Comparison of ENCODE assay signal across 10 cellular contexts in the genomic region with DNA sequence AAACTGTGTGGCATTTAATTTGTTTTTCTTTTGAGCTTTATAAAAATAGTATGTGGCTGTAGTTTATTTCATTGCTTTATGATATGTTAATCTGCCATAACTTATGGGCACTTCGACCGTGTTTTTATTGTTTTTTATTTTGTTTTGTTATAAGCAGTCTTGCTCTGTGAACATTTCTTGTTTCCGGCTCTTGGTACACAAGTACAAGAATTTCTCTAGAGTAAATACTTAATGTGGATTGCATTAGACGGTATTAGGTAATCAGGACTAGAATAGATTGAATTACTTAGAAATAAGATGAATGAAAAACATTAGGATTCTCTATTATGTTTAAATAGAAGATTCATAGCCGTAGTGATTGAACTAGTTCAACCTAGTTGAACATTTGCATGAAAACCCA. TPM values are rescaled to one million over a fixed set of nuclear protein-coding genes. Genes with fewer than 3 reads are reported as not detected.
DNase-seq lines count a peak whose midpoint lies in the region; ATAC-seq and TF ChIP-seq lines count a peak whose summit lies in the region.
"Had no signal": no experiment of that assay in that cellular context is flagged by ENCODE, and none has a peak within 500 bp of the region (broad histone marks: within the 10 kb centered on the region; RNA-seq: fewer than 3 reads in every experiment).

No MANE protein-coding gene starts in this region.

- ATAC-seq in left lung = no peak
- ATAC-seq in GM18861 (IDR thresholded peaks at IDR 0.05; ENCODE audit: unreplicated experiment) = no peak

- TF ChIP-seq CTCF in DOHH2 (IDR thresholded peaks at IDR 0.05; ENCODE audit: low read depth, low read length, poor library complexity, severe bottlenecking) (no peak), left lung (IDR thresholded peaks at IDR 0.05) (no peak)

- H3K9me3 ChIP-seq in DOHH2 (ENCODE audit: control insufficient read depth, insufficient read depth, low read length) = no peaks in the 10 kb centered on the region
- H3K9me3 ChIP-seq in duodenal mucosa (ENCODE audit: control insufficient read depth in 1 of 2, low read length in 2 of 2) = no peaks in the 10 kb centered on the region
- no peaks in the 10 kb centered on the region for H3K9me3 ChIP-seq in neuron (ENCODE audit: low read length)
- no peaks in the 10 kb centered on the region for H3K9me3 ChIP-seq in left lung
- H3K9me3 ChIP-seq: uterus had no signal

- H3F3A ChIP-seq in DOHH2 (ENCODE audit: control insufficient read depth, insufficient read depth) = peaks cover 15% of the 10 kb centered on the region; the same call in 1 of the 2 replicates

- H3K27me3 ChIP-seq in DOHH2 (ENCODE audit: control insufficient read depth, low read length) = no peaks in the 10 kb centered on the region
- H3K27me3 ChIP-seq in duodenal mucosa (ENCODE audit: control insufficient read depth in 1 of 2, insufficient read depth in 2 of 2, low read length in 2 of 2) = no peaks in the 10 kb centered on the region
- H3K27me3 ChIP-seq in neuron (ENCODE audit: insufficient read depth, low read length) = peaks cover 5% of the 10 kb centered on the region
- no peaks in the 10 kb centered on the region for H3K27me3 ChIP-seq in left lung
- H3K27me3 ChIP-seq: uterus had no signal

- intact Hi-C loops in left lung (cut with DNase I) = no loop called here

- H3K4me1 ChIP-seq in DOHH2 (ENCODE audit: control insufficient read depth, low read length) (peaks cover 57% of the 10 kb centered on the region), duodenal mucosa (ENCODE audit: control insufficient read depth in 1 of 2, insufficient read depth in 2 of 2, low read length in 2 of 2) (peaks cover 16 to 23% of the 10 kb centered on the region in 2 donors), neuron (ENCODE audit: insufficient read depth, low read length) (peaks cover 26% of the 10 kb centered on the region), left lung (peaks cover 0 to 38% of the 10 kb centered on the region in 2 donors)

- no peak overlapping the region for H2AFZ ChIP-seq in neuron (ENCODE audit: low read depth, low read length)

- H3K9ac ChIP-seq in duodenal mucosa (ENCODE audit: low read depth in 1 of 2, low read length in 2 of 2) = peak overlapping the region; percentile 60 to 95

- H3K4me2 ChIP-seq in DOHH2 (ENCODE audit: low read length) = peak overlapping the region; percentile 84

- H3K79me2 ChIP-seq in DOHH2 (ENCODE audit: control insufficient read depth, low read length) = peaks cover 67% of the 10 kb centered on the region

- H3K27ac ChIP-seq in DOHH2 (ENCODE audit: low read depth, low read length) (peak overlapping the region; percentile 31; the same call in 1 of the 2 replicates), duodenal mucosa (ENCODE audit: low read depth, low read length) (no peak overlapping the region), left lung (no peak overlapping the region)

- H3K9me2 ChIP-seq in DOHH2 (replicated peaks; ENCODE audit: control insufficient read depth, low read length) = no peaks in the 10 kb centered on the region

- peak; percentile 39 for DNase-seq in NAMALWA (ENCODE audit: low spot score)
- DNase-seq in left lung = no peak
- DNase-seq in NCI-H510A (lab: John Stamatoyannopoulos, UW) = no peak
- no peak for DNase-seq in inferior parietal cortex (ENCODE audit: extremely low spot score)
- DNase-seq: activated CD4-positive, alpha-beta T cell treated with anti-CD3 and anti-CD28 coated beads, Interleukin-2, amount 50 U/mL, for 1 hour; uterus had no signal

- no peaks in the 10 kb centered on the region; the same call in none of the 2 replicates for H4K20me1 ChIP-seq in DOHH2 (ENCODE audit: control insufficient read depth, insufficient read depth, low read depth, low read length)

- H3K4me3 ChIP-seq in DOHH2 (ENCODE audit: low read length) = peak overlapping the region; percentile 75
- peak overlapping the region; percentile 68 to 81 for H3K4me3 ChIP-seq in duodenal mucosa (ENCODE audit: low read depth in 1 of 2, low read length in 2 of 2)
- peak overlapping the region; percentile 57 for H3K4me3 ChIP-seq in neuron (ENCODE audit: low read length)
- H3K4me3 ChIP-seq in left lung = peak overlapping the region in 1 of 2 donors; percentile 80

- H3K36me3 ChIP-seq in DOHH2 (ENCODE audit: control insufficient read depth, low read length) (no peaks in the 10 kb centered on the region), duodenal mucosa (ENCODE audit: control insufficient read depth in 1 of 2, insufficient read depth in 2 of 2, low read length in 2 of 2) (no peaks in the 10 kb centered on the region), neuron (ENCODE audit: insufficient read depth, low read length) (no peaks in the 10 kb centered on the region), left lung (no peaks in the 10 kb centered on the region)
- H3K36me3 ChIP-seq: uterus had no signal

RNA-seq across cellular contexts. Expression of a gene that starts 2.1 kb away (rescaled TPM):
- total RNA-seq in left lung = 10 to 100 TPM; 71.0 to 78.4 TPM
